In the genomic region with DNA sequence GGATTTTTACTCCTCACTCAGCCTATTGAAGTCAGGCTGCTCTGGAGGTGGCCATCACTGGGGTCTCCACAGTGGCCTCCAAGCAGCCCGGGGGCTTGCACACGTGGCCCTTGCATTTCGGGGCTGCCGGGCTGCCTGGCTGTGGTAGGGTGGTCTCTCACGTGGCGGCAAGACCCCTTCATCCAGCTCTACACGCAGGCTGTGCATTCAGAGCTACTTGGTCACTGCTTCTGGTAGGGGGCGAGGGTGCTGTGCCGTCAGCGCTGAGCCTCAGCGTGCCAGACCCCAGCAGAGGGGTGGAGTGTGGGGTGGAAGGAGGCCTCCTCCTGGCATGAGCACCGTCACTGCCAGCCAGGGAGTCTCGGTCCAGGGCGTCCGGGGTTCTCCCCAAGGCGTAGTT, we compare ENCODE assay signal across 36 cellular contexts.
"Had no signal": no experiment of that assay in that cellular context is flagged by ENCODE, and none has a peak within 500 bp of the region (broad histone marks: within the 10 kb centered on the region; RNA-seq: fewer than 3 reads in every experiment).

No MANE protein-coding gene starts in this region.

- H3K4me3 Mint-ChIP-seq: activated CD4-positive, alpha-beta memory T cell treated with anti-CD3 and anti-CD28 coated beads, Interleukin-2, amount 10 ng/mL, durations not matched to agents 7 days and 5 days; activated CD8-positive, alpha-beta memory T cell treated with anti-CD3 and anti-CD28 coated beads, Interleukin-2, amount 10 ng/mL, durations not matched to agents 7 days and 5 days; activated naive CD8-positive, alpha-beta T cell treated with anti-CD3 and anti-CD28 coated beads for 36 hours had no signal

- H3K4me1 Mint-ChIP-seq: activated CD4-positive, alpha-beta memory T cell treated with anti-CD3 and anti-CD28 coated beads, Interleukin-2, amount 10 ng/mL, durations not matched to agents 7 days and 5 days; activated CD8-positive, alpha-beta memory T cell treated with anti-CD3 and anti-CD28 coated beads, Interleukin-2, amount 10 ng/mL, durations not matched to agents 7 days and 5 days; activated naive CD8-positive, alpha-beta T cell treated with anti-CD3 and anti-CD28 coated beads for 36 hours had no signal

- H3K27me3 ChIP-seq: brain microvascular endothelial cell, MG63, SJCRH30 had no signal

- H3K27ac Mint-ChIP-seq: activated CD4-positive, alpha-beta memory T cell treated with anti-CD3 and anti-CD28 coated beads, Interleukin-2, amount 10 ng/mL, durations not matched to agents 7 days and 5 days; activated CD8-positive, alpha-beta memory T cell treated with anti-CD3 and anti-CD28 coated beads, Interleukin-2, amount 10 ng/mL, durations not matched to agents 7 days and 5 days; activated naive CD8-positive, alpha-beta T cell treated with anti-CD3 and anti-CD28 coated beads for 36 hours had no signal

- H3K27me3 Mint-ChIP-seq: activated CD4-positive, alpha-beta memory T cell treated with anti-CD3 and anti-CD28 coated beads, Interleukin-2, amount 10 ng/mL, durations not matched to agents 7 days and 5 days; activated CD8-positive, alpha-beta memory T cell treated with anti-CD3 and anti-CD28 coated beads, Interleukin-2, amount 10 ng/mL, durations not matched to agents 7 days and 5 days; activated naive CD8-positive, alpha-beta T cell treated with anti-CD3 and anti-CD28 coated beads for 36 hours had no signal

- H3K27ac ChIP-seq: brain microvascular endothelial cell, PC-9, RWPE1, SJCRH30, SK-N-MC, WERI-Rb-1 had no signal

- ATAC-seq: activated CD8-positive, alpha-beta memory T cell treated with anti-CD3 and anti-CD28 coated beads, Interleukin-2, amount 10 ng/mL, durations not matched to agents 7 days and 5 days had no signal

- H3K4me1 ChIP-seq: SJCRH30 had no signal

- DNase-seq: activated CD4-positive, alpha-beta memory T cell treated with anti-CD3 and anti-CD28 coated beads, Interleukin-2, amount 10 ng/mL, durations not matched to agents 7 days and 5 days; activated CD4-positive, alpha-beta T cell treated with anti-CD3 and anti-CD28 coated beads for 1 hour; activated CD4-positive, alpha-beta T cell treated with anti-CD3 and anti-CD28 coated beads for 48 hours; activated CD4-positive, CD25-positive, alpha-beta regulatory T cell; activated CD8-positive, alpha-beta memory T cell treated with anti-CD3 and anti-CD28 coated beads for 24 hours; activated CD8-positive, alpha-beta memory T cell treated with anti-CD3 and anti-CD28 coated beads, Interleukin-2, amount 10 ng/mL, durations not matched to agents 7 days and 5 days; activated CD8-positive, alpha-beta memory T cell treated with anti-CD3 and anti-CD28 coated beads, Interleukin-2, amount 50 U/mL, for 48 hours; activated effector memory CD4-positive, alpha-beta T cell treated with Interleukin-2 at 50 U/mL for 16 hours; activated naive CD4-positive, alpha-beta T cell treated with anti-CD3 and anti-CD28 coated beads, Interleukin-2, amount 50 U/mL, for 16 hours; activated naive CD8-positive, alpha-beta T cell treated with anti-CD3 and anti-CD28 coated beads for 36 hours; activated T-cell treated with anti-CD3 and anti-CD28 coated beads, Interleukin-2, amount 50 U/mL, for 48 hours; amniotic stem cell; aorta; brain microvascular endothelial cell; Kasumi-1; KG1; MG63; NCI-H1048; NCI-H1105 treated with DMSO at 0.1 percent for 48 hours; NCI-H1436; NCI-H1694; NCI-H1930; NCI-H2081 treated with DMSO at 0.1 percent for 48 hours; NCI-H226; NCI-H446 treated with DMSO at 0.1 percent for 48 hours; NCI-H524; NCI-H69; NCI-H82; PC-9; SHP77; SJCRH30; T1000; WERI-Rb-1 had no signal

- H2AFZ ChIP-seq: PC-9 had no signal

- H3K4me2 ChIP-seq: PC-9 had no signal

- FAIRE-seq: RCC 7860 had no signal

- H3K9me3 Mint-ChIP-seq: activated CD4-positive, alpha-beta memory T cell treated with anti-CD3 and anti-CD28 coated beads, Interleukin-2, amount 10 ng/mL, durations not matched to agents 7 days and 5 days; activated naive CD8-positive, alpha-beta T cell treated with anti-CD3 and anti-CD28 coated beads for 36 hours had no signal

- H3K9me3 ChIP-seq: MG63, SJCRH30 had no signal

- H3K36me3 Mint-ChIP-seq: activated CD8-positive, alpha-beta memory T cell treated with anti-CD3 and anti-CD28 coated beads, Interleukin-2, amount 10 ng/mL, durations not matched to agents 7 days and 5 days; activated naive CD8-positive, alpha-beta T cell treated with anti-CD3 and anti-CD28 coated beads for 36 hours had no signal

- H3K4me3 ChIP-seq: MG63, PC-9, SJCRH30, SK-N-MC had no signal
